8 cellular contexts compared by ENCODE assay signal in genomic region chr7:100148559-100149328, GRCh38. TPM values are rescaled to one million over a fixed set of nuclear protein-coding genes. Genes with fewer than 3 reads are reported as not detected.
DNase-seq lines count a peak whose midpoint lies in the region; ATAC-seq and TF ChIP-seq lines count a peak whose summit lies in the region.

Gene LAMTOR4, plus strand, starts transcription at chr7:100148918. Its CDS starts 55 bp downstream, at chr7:100148973.

- peak; percentile 100 for DNase-seq in NCI-H1092 (lab: John Stamatoyannopoulos, UW)
- DNase-seq in germinal center (ENCODE audit: low spot score): peak; percentile 99
- peak; percentile 88 to 100 (median 99) for DNase-seq in nucleus accumbens (lab: John Stamatoyannopoulos, UW)
- peak; percentile 99 to 100 for DNase-seq in suprapubic skin (ENCODE audit: low spot score in 2 of 2)

- peaks cover 37% of the 10 kb centered on the region for H3K4me1 Mint-ChIP-seq in activated naive CD4-positive, alpha-beta T cell treated with anti-CD3 and anti-CD28 coated beads, Interleukin-2, amount 50 U/mL, for 24 hours

- WGBS in suprapubic skin: under 1% methylated on average over 23 of the region's 46 CpGs

- H3K36me3 ChIP-seq in suprapubic skin: peaks cover 12% of the 10 kb centered on the region

- no peak for TF ChIP-seq CTCF in suprapubic skin (IDR thresholded peaks at IDR 0.05)

- peak in 1 of 2 donors; percentile 70 for TF ChIP-seq POLR2A in suprapubic skin (IDR thresholded peaks at IDR 0.05)

- H3K27ac ChIP-seq in suprapubic skin: peak within 1 kb of the TSS; percentile 84

- H3K4me1 ChIP-seq in suprapubic skin: peaks cover 37% of the 10 kb centered on the region

- no peaks in the 10 kb centered on the region for H3K27me3 ChIP-seq in suprapubic skin

- H3K9me3 ChIP-seq in suprapubic skin: no peaks in the 10 kb centered on the region

- H3K9me3 Mint-ChIP-seq in activated naive CD4-positive, alpha-beta T cell treated with anti-CD3 and anti-CD28 coated beads, Interleukin-2, amount 50 U/mL, for 24 hours: no peaks in the 10 kb centered on the region

- peaks cover 6% of the 10 kb centered on the region for H3K36me3 Mint-ChIP-seq in activated naive CD4-positive, alpha-beta T cell treated with anti-CD3 and anti-CD28 coated beads, Interleukin-2, amount 50 U/mL, for 24 hours

- peak; percentile 98 for ATAC-seq in HG02588 (IDR thresholded peaks at IDR 0.05; ENCODE audit: unreplicated experiment)
- peak; percentile 98 for ATAC-seq in SK-N-SH treated with all-trans-retinoic acid at 6 μM for 48 hours

- H3K4me3 ChIP-seq in GM08714 (ENCODE audit: low read length) (peak within 1 kb of the TSS; percentile 82), suprapubic skin (peak within 1 kb of the TSS; percentile 60)

- H3K4me3 Mint-ChIP-seq in activated naive CD4-positive, alpha-beta T cell treated with anti-CD3 and anti-CD28 coated beads, Interleukin-2, amount 50 U/mL, for 24 hours: peak within 1 kb of the TSS; percentile 87

- TF ChIP-seq EP300 in suprapubic skin (IDR thresholded peaks at IDR 0.05): no peak

- H3K27ac Mint-ChIP-seq in activated naive CD4-positive, alpha-beta T cell treated with anti-CD3 and anti-CD28 coated beads, Interleukin-2, amount 50 U/mL, for 24 hours: peak within 1 kb of the TSS; percentile 93

- no peaks in the 10 kb centered on the region for H3K27me3 Mint-ChIP-seq in activated naive CD4-positive, alpha-beta T cell treated with anti-CD3 and anti-CD28 coated beads, Interleukin-2, amount 50 U/mL, for 24 hours

TF ChIP-seq in SK-N-SH treated with all-trans-retinoic acid at 6 μM for 48 hours, 23 proteins besides CTCF, POLR2A, EP300 and RAD21:
- TF ChIP-seq SNAI2 (CRISPR knock-in tag; IDR thresholded peaks at IDR 0.05) (no peak), CSDC2 (CRISPR knock-in tag; IDR thresholded peaks at IDR 0.05) (no peak), GLIS3 (CRISPR knock-in tag; IDR thresholded peaks at IDR 0.05) (peak; percentile 77; the same call in 1 of the 2 replicates), ISL1 (CRISPR knock-in tag; IDR thresholded peaks at IDR 0.05) (no peak), PATZ1 (CRISPR knock-in tag; IDR thresholded peaks at IDR 0.05; ENCODE audit: borderline replicate concordance) (0 out of 2 replicates have a peak, but pooled peaks have one; percentile 46), ZFP30 (CRISPR knock-in tag; IDR thresholded peaks at IDR 0.05) (no peak), ZFP3 (CRISPR knock-in tag; IDR thresholded peaks at IDR 0.05) (no peak), OSR1 (CRISPR knock-in tag; IDR thresholded peaks at IDR 0.05) (no peak), ZNF70 (CRISPR knock-in tag; IDR thresholded peaks at IDR 0.05) (no peak), CSRNP3 (CRISPR knock-in tag; IDR thresholded peaks at IDR 0.05) (no peak), ZC3H10 (CRISPR knock-in tag; IDR thresholded peaks at IDR 0.05) (no peak), ARNTL (CRISPR knock-in tag; IDR thresholded peaks at IDR 0.05; ENCODE audit: borderline replicate concordance, low read depth) (no peak), ZNF8 (CRISPR knock-in tag; IDR thresholded peaks at IDR 0.05) (peak; percentile 32; the same call in 1 of the 2 replicates), PPARA (CRISPR knock-in tag; IDR thresholded peaks at IDR 0.05; ENCODE audit: borderline replicate concordance) (no peak), TSHZ2 (CRISPR knock-in tag; IDR thresholded peaks at IDR 0.05) (no peak), POU6F1 (CRISPR knock-in tag; IDR thresholded peaks at IDR 0.05; ENCODE audit: borderline replicate concordance, low read depth) (no peak), TOX (CRISPR knock-in tag; IDR thresholded peaks at IDR 0.05; ENCODE audit: borderline replicate concordance) (no peak), RARB (CRISPR knock-in tag; IDR thresholded peaks at IDR 0.05) (no peak), ESRRG (CRISPR knock-in tag; IDR thresholded peaks at IDR 0.05) (no peak), TCF4 (CRISPR knock-in tag; IDR thresholded peaks at IDR 0.05; ENCODE audit: borderline replicate concordance) (no peak), ZNF565 (CRISPR knock-in tag; conservative IDR thresholded peaks at IDR 0.05; ENCODE audit: low read depth) (no peak), CREB5 (CRISPR knock-in tag; IDR thresholded peaks at IDR 0.05; ENCODE audit: low read depth) (no peak), BACH2 (CRISPR knock-in tag; IDR thresholded peaks at IDR 0.05; ENCODE audit: borderline replicate concordance) (no peak)

RNA-seq across cellular contexts. Expression of gene LAMTOR4, which starts in this region (rescaled TPM):
- 100 to 1,000 TPM; 346 to 682 (median 537) TPM for total RNA-seq in suprapubic skin

Comparison
In these comparisons a context has a peak if more than half of its experiments do, and no peak if none do; other contexts are left out.
1. Peak in every context shown above with its lines: DNase-seq, ATAC-seq, H3K4me3 ChIP-seq and H3K27ac ChIP-seq.